Comparison of ENCODE assay signal across 13 cellular contexts in genomic region chr2:150811259-150811912, GRCh38.
DNase-seq lines count a peak whose midpoint lies in the region; ATAC-seq and TF ChIP-seq lines count a peak whose summit lies in the region.
"Had no signal": no experiment of that assay in that cellular context is flagged by ENCODE, and none has a peak within 500 bp of the region (broad histone marks: within the 10 kb centered on the region; RNA-seq: fewer than 3 reads in every experiment).

No MANE protein-coding gene starts in this region.

- no peak overlapping the region for H2BK5ac ChIP-seq in IMR-90 (ENCODE audit: low read depth, low read length, poor library complexity, severe bottlenecking)

- H3K4ac ChIP-seq in IMR-90 (ENCODE audit: low read depth, low read length): no peak overlapping the region

- TF ChIP-seq CTCF in IMR-90 (conservative IDR thresholded peaks at IDR 0.05; ENCODE audit: low read depth, low read length) (no peak), fibroblast of pulmonary artery (IDR thresholded peaks at IDR 0.05; ENCODE audit: low read length, missing control alignments) (no peak), suprapubic skin (IDR thresholded peaks at IDR 0.05) (no peak)

- H2AK9ac ChIP-seq in IMR-90 (replicated peaks; ENCODE audit: low read depth, low read length, poor library complexity): no peak overlapping the region

- no peak overlapping the region for H3K18ac ChIP-seq in IMR-90 (ENCODE audit: low read depth, low read length)

- no peak overlapping the region for H2BK20ac ChIP-seq in IMR-90 (ENCODE audit: low read depth, low read length)

- CTCF ChIA-PET in IMR-90 (lab: Yijun Ruan, JAX): no interaction called here

- BruUV-seq in IMR-90 (replicated peaks; lab: Mats Ljungman, UMichigan): no TSS peak

- H3K4me3 ChIP-seq in IMR-90 (ENCODE audit: insufficient read depth, low read depth, low read length): no peak overlapping the region
- H3K4me3 ChIP-seq in fibroblast of pulmonary artery (replicated peaks; ENCODE audit: low read depth, low read length): no peak overlapping the region
- no peak overlapping the region for H3K4me3 ChIP-seq in suprapubic skin
- H3K4me3 ChIP-seq: cardiac muscle cell, PC-9, vagina had no signal

- no peaks in the 10 kb centered on the region for H3K9me3 ChIP-seq in IMR-90 (ENCODE audit: control insufficient read depth, insufficient read depth, low read length)
- H3K9me3 ChIP-seq in suprapubic skin: no peaks in the 10 kb centered on the region
- H3K9me3 ChIP-seq: vagina had no signal

- DNase-seq in Right ventricle myocardium superior (no peak), cardiac septum (ENCODE audit: low spot score) (no peak), IMR-90 (peak; percentile 50), fibroblast of pulmonary artery (ENCODE audit: low read depth) (peak; percentile 41), suprapubic skin (ENCODE audit: low spot score in 2 of 2) (no peak), NCI-H2196 treated with DMSO at 0.1 percent for 48 hours (lab: John Stamatoyannopoulos, UW; ENCODE audit: unreplicated experiment) (no peak), kidney glomerular epithelial cell (lab: John Stamatoyannopoulos, UW) (no peak)
- no peak for DNase-seq in activated effector memory CD4-positive, alpha-beta T cell treated with anti-CD3 and anti-CD28 coated beads, Interleukin-2, amount 50 U/mL, for 16 hours
- DNase-seq: activated CD4-positive, alpha-beta T cell treated with anti-CD3 and anti-CD28 coated beads, Interleukin-2, amount 10 ng/mL, durations not matched to agents 7 days and 5 days; NCI-H2171; PC-9 had no signal

- TF ChIP-seq POLR2A in IMR-90 (IDR thresholded peaks at IDR 0.05; ENCODE audit: low read depth, low read length) (no peak), suprapubic skin (IDR thresholded peaks at IDR 0.05) (no peak)

- WGBS in IMR-90 (ENCODE audit: extremely low coverage in 2 of 2, insufficient read length in 1 of 2), 2 experiments: 29% methylated on average over 1 of the region's 6 CpGs; no CpG with 5 or more reads in 1 of the 2 experiments
- 25% methylated on average over 6 of the region's 6 CpGs for WGBS in suprapubic skin

- no peak overlapping the region for H4K8ac ChIP-seq in IMR-90 (ENCODE audit: low read depth in 2 of 2, low read length in 2 of 2)

- no peak overlapping the region for H3K9ac ChIP-seq in IMR-90 (ENCODE audit: low read depth, low read length)

- dilution Hi-C loops in IMR-90 (cut with HindIII; ENCODE audit: low sequenced_read_pairs, unreplicated experiment): no loop called here

- H3K56ac ChIP-seq in IMR-90 (ENCODE audit: extremely low read depth, insufficient read depth, low read length): no peak overlapping the region

- H2BK120ac ChIP-seq in IMR-90 (ENCODE audit: low read depth, low read length): no peak overlapping the region

- TF ChIP-seq EP300 in suprapubic skin (IDR thresholded peaks at IDR 0.05): no peak

- H3K27me3 ChIP-seq in IMR-90 (ENCODE audit: control insufficient read depth, insufficient read depth, low read length) (no peaks in the 10 kb centered on the region), suprapubic skin (no peaks in the 10 kb centered on the region)
- H3K27me3 ChIP-seq: cardiac muscle cell, vagina had no signal

- POLR2A ChIA-PET in IMR-90 (lab: Charles Lee; ENCODE audit: unreplicated experiment): no interaction called here

- in situ Hi-C loops in IMR-90 (cut with MboI; ENCODE audit: low sequenced_read_pairs): no loop called here

- H3K79me1 ChIP-seq in IMR-90 (ENCODE audit: low read depth in 1 of 2, low read length in 2 of 2): no peaks in the 10 kb centered on the region

- H3K27ac ChIP-seq in IMR-90 (ENCODE audit: insufficient read depth, low read length): no peak overlapping the region
- peak overlapping the region; percentile 59 for H3K27ac ChIP-seq in suprapubic skin
- H3K27ac ChIP-seq: cardiac muscle cell, PC-9, vagina had no signal

- ATAC-seq in Right ventricle myocardium superior (ENCODE audit: poor library complexity) (peak; percentile 89), IMR-90 (ENCODE audit: low read depth) (no peak; the same call in 1 of the 2 replicates)

- H4K20me1 ChIP-seq in IMR-90 (ENCODE audit: insufficient read depth, low read length): no peaks in the 10 kb centered on the region

- H3K36me3 ChIP-seq in IMR-90 (ENCODE audit: control insufficient read depth, insufficient read depth, low read length) (no peaks in the 10 kb centered on the region), suprapubic skin (no peaks in the 10 kb centered on the region)
- H3K36me3 ChIP-seq: cardiac muscle cell, vagina had no signal

- no peak overlapping the region for H4K91ac ChIP-seq in IMR-90 (ENCODE audit: insufficient read depth, low read depth, low read length)

- H2AK5ac ChIP-seq in IMR-90 (ENCODE audit: low read depth, low read length): no peak overlapping the region

- no peak overlapping the region for H3K14ac ChIP-seq in IMR-90 (replicated peaks; ENCODE audit: low read depth, low read length)

- no peak for TF ChIP-seq RAD21 in IMR-90 (IDR thresholded peaks at IDR 0.05; ENCODE audit: low read length)

- no peaks in the 10 kb centered on the region for H3K4me1 ChIP-seq in IMR-90 (ENCODE audit: control insufficient read depth, insufficient read depth, low read length)
- peaks cover 13% of the 10 kb centered on the region for H3K4me1 ChIP-seq in suprapubic skin
- H3K4me1 ChIP-seq: vagina had no signal

- no peak overlapping the region for H2AFZ ChIP-seq in IMR-90 (replicated peaks; ENCODE audit: low read length, poor library complexity)
- H2AFZ ChIP-seq: PC-9 had no signal

- intact Hi-C loops in Right ventricle myocardium superior (cut with DNase I): no loop called here
- intact Hi-C loops in cardiac septum (cut with DNase I): no loop called here
- intact Hi-C loops in IMR-90 (cut with micrococcal nuclease): no loop called here

- H4K5ac ChIP-seq in IMR-90 (ENCODE audit: low read depth, low read length): no peak overlapping the region

- no peak overlapping the region for H2BK15ac ChIP-seq in IMR-90 (ENCODE audit: low read depth, low read length)

- no peaks in the 10 kb centered on the region for H3K9me1 ChIP-seq in IMR-90 (ENCODE audit: insufficient read depth, low read length)

- no peak overlapping the region for H3K4me2 ChIP-seq in IMR-90 (ENCODE audit: low read depth, low read length)
- H3K4me2 ChIP-seq: PC-9 had no signal

- no peak overlapping the region for H3K23ac ChIP-seq in IMR-90 (ENCODE audit: low read depth, low read length)

TF ChIP-seq in IMR-90, 13 proteins besides CTCF, POLR2A, EP300 and RAD21:
- TF ChIP-seq ELK1 (IDR thresholded peaks at IDR 0.05; ENCODE audit: borderline replicate concordance, low read depth, low read length): no peak
TF ChIP-seq in IMR-90: peak in this region for 0.

Comparison
In these comparisons a context has a peak if more than half of its experiments do, and no peak if none do; other contexts are left out.
1. DNase-seq: peak in IMR-90 (single experiment) and fibroblast of pulmonary artery (single experiment); none in Right ventricle myocardium superior (single experiment), cardiac septum (single experiment), suprapubic skin (0 of 2), NCI-H2196 treated with DMSO at 0.1 percent for 48 hours (single experiment), activated effector memory CD4-positive, alpha-beta T cell treated with anti-CD3 and anti-CD28 coated beads, Interleukin-2, amount 50 U/mL, for 16 hours (single experiment) and kidney glomerular epithelial cell (single experiment).